ENCODE assay signal across 1 cellular context in the genomic region with DNA sequence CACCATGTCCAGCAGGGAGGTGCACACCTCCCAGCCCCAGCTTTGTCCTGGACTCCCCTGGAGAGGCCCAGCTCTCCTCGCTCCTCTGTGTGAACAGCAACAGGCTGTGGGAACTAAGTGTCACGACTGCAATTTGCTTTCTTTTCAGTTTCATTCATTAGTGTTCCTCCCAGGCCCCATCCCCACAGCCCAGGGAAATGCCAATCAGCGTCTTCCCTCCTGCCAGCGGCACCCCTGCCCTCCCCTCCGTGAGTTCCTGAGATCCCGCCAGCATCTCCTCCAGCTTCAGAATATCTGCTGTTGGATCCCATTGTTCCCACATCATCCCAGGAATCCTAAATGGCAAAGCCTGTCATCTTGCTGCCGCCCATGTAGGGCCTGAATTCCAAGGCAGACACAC.
TF ChIP-seq lines count a peak whose summit lies in the region.

No MANE protein-coding gene starts in this region.

TF ChIP-seq in IMR-90, 13 proteins besides CTCF, POLR2A, EP300 and RAD21:
- TF ChIP-seq MXI1 (IDR thresholded peaks at IDR 0.05; ENCODE audit: borderline replicate concordance, low read depth, low read length): no peak
- TF ChIP-seq MAFK (IDR thresholded peaks at IDR 0.05; ENCODE audit: low read depth, low read length): no peak
- no peak for TF ChIP-seq MAZ (IDR thresholded peaks at IDR 0.05; ENCODE audit: borderline replicate concordance, low read depth, low read length)
- TF ChIP-seq RFX5 (IDR thresholded peaks at IDR 0.05; ENCODE audit: low read depth, low read length): no peak
- TF ChIP-seq FOS (IDR thresholded peaks at IDR 0.05; ENCODE audit: low read depth, low read length): no peak
- no peak for TF ChIP-seq RCOR1 (IDR thresholded peaks at IDR 0.05; ENCODE audit: insufficient replicate concordance, low read length)
- TF ChIP-seq BHLHE40 (IDR thresholded peaks at IDR 0.05; ENCODE audit: low read depth, low read length): no peak
- TF ChIP-seq NFE2L2 (IDR thresholded peaks at IDR 0.05; ENCODE audit: low read depth, low read length): no peak
- TF ChIP-seq SMC3 (IDR thresholded peaks at IDR 0.05; ENCODE audit: low read depth, low read length): no peak
- TF ChIP-seq, protein P1, sequence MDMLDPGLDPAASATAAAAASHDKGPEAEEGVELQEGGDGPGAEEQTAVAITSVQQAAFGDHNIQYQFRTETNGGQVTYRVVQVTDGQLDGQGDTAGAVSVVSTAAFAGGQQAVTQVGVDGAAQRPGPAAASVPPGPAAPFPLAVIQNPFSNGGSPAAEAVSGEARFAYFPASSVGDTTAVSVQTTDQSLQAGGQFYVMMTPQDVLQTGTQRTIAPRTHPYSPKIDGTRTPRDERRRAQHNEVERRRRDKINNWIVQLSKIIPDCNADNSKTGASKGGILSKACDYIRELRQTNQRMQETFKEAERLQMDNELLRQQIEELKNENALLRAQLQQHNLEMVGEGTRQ (IDR thresholded peaks at IDR 0.05; ENCODE audit: low read depth, low read length): no peak
- no peak for TF ChIP-seq CEBPB (IDR thresholded peaks at IDR 0.05; ENCODE audit: low read depth, low read length)
- TF ChIP-seq, protein P2, sequence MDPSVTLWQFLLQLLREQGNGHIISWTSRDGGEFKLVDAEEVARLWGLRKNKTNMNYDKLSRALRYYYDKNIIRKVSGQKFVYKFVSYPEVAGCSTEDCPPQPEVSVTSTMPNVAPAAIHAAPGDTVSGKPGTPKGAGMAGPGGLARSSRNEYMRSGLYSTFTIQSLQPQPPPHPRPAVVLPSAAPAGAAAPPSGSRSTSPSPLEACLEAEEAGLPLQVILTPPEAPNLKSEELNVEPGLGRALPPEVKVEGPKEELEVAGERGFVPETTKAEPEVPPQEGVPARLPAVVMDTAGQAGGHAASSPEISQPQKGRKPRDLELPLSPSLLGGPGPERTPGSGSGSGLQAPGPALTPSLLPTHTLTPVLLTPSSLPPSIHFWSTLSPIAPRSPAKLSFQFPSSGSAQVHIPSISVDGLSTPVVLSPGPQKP (IDR thresholded peaks at IDR 0.05; ENCODE audit: borderline replicate concordance, low read depth, low read length): no peak
- no peak for TF ChIP-seq CHD1 (IDR thresholded peaks at IDR 0.05; ENCODE audit: low read depth, low read length)
TF ChIP-seq in IMR-90: peak in this region for 0.
